8 cellular contexts compared by ENCODE assay signal in the genomic region with DNA sequence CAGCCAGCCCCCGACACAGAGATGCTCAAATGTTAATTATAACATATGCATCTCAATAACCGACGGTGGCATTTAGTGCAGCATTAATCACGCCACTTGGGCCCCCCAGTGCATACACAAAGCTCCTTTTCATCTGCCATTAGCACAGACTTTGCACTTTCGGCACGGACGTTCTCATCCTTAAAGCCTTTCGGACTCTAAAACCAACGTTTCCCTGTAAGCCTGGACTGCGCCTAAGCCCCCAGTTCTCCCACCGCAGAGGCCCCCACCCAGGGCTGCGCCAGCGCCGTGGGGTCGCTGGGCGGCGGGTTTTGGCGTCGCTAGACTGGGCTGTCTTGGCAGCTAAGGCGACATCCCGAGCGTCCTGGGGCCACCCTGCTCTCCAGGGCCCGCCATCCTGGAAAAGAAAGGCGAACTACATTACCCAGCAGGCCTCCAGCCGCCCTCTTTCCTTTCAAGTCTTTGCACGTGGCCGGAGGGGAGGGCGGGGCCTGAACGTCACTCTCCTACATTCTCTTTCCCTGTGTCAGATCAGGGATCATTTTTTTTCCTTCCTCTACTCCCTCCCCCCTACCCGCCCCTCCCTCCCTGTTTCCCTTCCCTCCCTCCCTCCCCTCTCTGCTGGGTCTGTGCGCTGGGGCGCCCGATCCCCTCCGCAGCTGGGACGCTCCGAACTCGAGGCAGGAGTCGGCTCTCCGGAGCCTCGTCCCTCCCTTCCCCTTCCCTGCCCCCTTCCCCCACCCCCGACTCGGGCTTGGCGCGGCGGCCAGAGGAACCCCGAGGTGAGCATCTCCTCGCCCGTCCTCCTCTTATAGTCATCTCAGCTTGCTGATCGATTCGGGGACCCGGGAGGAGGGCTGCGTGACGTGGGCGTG. TPM values are rescaled to one million over a fixed set of nuclear protein-coding genes. Genes with fewer than 3 reads are reported as not detected.
DNase-seq lines count a peak whose midpoint lies in the region; ATAC-seq and TF ChIP-seq lines count a peak whose summit lies in the region.

Gene CTIF, plus strand, starts transcription at position 501 of the 875 bp plus-strand sequence. CDS start 80,535 bp downstream, outside the sequence.

- no peak for TF ChIP-seq CTCF in CD4-positive, alpha-beta T cell (IDR thresholded peaks at IDR 0.05)
- no peak for TF ChIP-seq CTCF in lower lobe of right lung (IDR thresholded peaks at IDR 0.05)

- H3K36me3 Mint-ChIP-seq in CD4-positive, alpha-beta T cell (ENCODE audit: low read depth) = no peaks in the 10 kb centered on the region
- H3K36me3 Mint-ChIP-seq in activated CD4-positive, alpha-beta memory T cell treated with anti-CD3 and anti-CD28 coated beads, Interleukin-2, amount 10 ng/mL, durations not matched to agents 7 days and 5 days (ENCODE audit: low read depth) = no peaks in the 10 kb centered on the region

- peak within 1 kb of the TSS; percentile 89 for H3K4me3 ChIP-seq in effector memory CD4-positive, alpha-beta T cell (ENCODE audit: insufficient read depth, low read depth, low read length, poor library complexity, severe bottlenecking)
- H3K4me3 ChIP-seq in lower lobe of right lung = peak within 1 kb of the TSS; percentile 80

- ATAC-seq in CD4-positive, alpha-beta T cell (ENCODE audit: poor library complexity) = peak; percentile 61
- ATAC-seq in GM19438 (IDR thresholded peaks at IDR 0.05; ENCODE audit: low read depth, unreplicated experiment) = peak; percentile 75
- peak; percentile 72 for ATAC-seq in HG03558 (IDR thresholded peaks at IDR 0.05; ENCODE audit: extremely low read depth, unreplicated experiment)
- peak; percentile 90 to 93 for ATAC-seq in lower lobe of right lung

- peaks cover 29% of the 10 kb centered on the region for H3K27me3 Mint-ChIP-seq in CD4-positive, alpha-beta T cell
- peaks cover 20% of the 10 kb centered on the region for H3K27me3 Mint-ChIP-seq in activated CD4-positive, alpha-beta memory T cell treated with anti-CD3 and anti-CD28 coated beads, Interleukin-2, amount 10 ng/mL, durations not matched to agents 7 days and 5 days

- no peaks in the 10 kb centered on the region for H3K36me3 ChIP-seq in effector memory CD4-positive, alpha-beta T cell (ENCODE audit: control insufficient read depth, insufficient read depth, low read length)
- no peaks in the 10 kb centered on the region for H3K36me3 ChIP-seq in lower lobe of right lung

- DNase-seq in CD4-positive, alpha-beta T cell = peak; percentile 23 to 58 (median 42)
- DNase-seq in NCI-H748 treated with DMSO at 0.1 percent for 48 hours (lab: John Stamatoyannopoulos, UW) = peak; percentile 96
- DNase-seq in activated CD4-positive, alpha-beta memory T cell treated with anti-CD3 and anti-CD28 coated beads, Interleukin-2, amount 10 ng/mL, durations not matched to agents 7 days and 5 days = peak; percentile 74
- DNase-seq in effector memory CD4-positive, alpha-beta T cell = peak; percentile 23 to 52 (median 51)
- DNase-seq in lower lobe of right lung = peak; percentile 97
- peak; percentile 50 to 71 for DNase-seq in stimulated activated CD4-positive, alpha-beta T cell treated with anti-CD3 and anti-CD28 coated beads, Interleukin-4, amount 100 ng/mL, for 48 hours (ENCODE audit: low read depth in 2 of 2)

- H3K27ac Mint-ChIP-seq in CD4-positive, alpha-beta T cell = no peak within 1 kb of the TSS
- no peak within 1 kb of the TSS for H3K27ac Mint-ChIP-seq in activated CD4-positive, alpha-beta memory T cell treated with anti-CD3 and anti-CD28 coated beads, Interleukin-2, amount 10 ng/mL, durations not matched to agents 7 days and 5 days

- POLR2A ChIA-PET in CD4-positive, alpha-beta T cell (lab: Charles Lee) = no interaction called here
- POLR2A ChIA-PET in activated CD4-positive, alpha-beta memory T cell treated with anti-CD3 and anti-CD28 coated beads, Interleukin-2, amount 10 ng/mL, durations not matched to agents 7 days and 5 days (lab: Charles Lee) = no interaction called here

- H3K9me3 Mint-ChIP-seq in CD4-positive, alpha-beta T cell = no peaks in the 10 kb centered on the region
- no peaks in the 10 kb centered on the region for H3K9me3 Mint-ChIP-seq in activated CD4-positive, alpha-beta memory T cell treated with anti-CD3 and anti-CD28 coated beads, Interleukin-2, amount 10 ng/mL, durations not matched to agents 7 days and 5 days

- H3K27me3 ChIP-seq in CD4-positive, alpha-beta T cell (ENCODE audit: control insufficient read depth, insufficient read depth, low read length) = peaks cover 12% of the 10 kb centered on the region
- H3K27me3 ChIP-seq in effector memory CD4-positive, alpha-beta T cell (replicated peaks; ENCODE audit: control insufficient read depth, insufficient read depth, low read length, poor library complexity, severe bottlenecking) = no peaks in the 10 kb centered on the region
- H3K27me3 ChIP-seq in lower lobe of right lung (ENCODE audit: low read depth) = no peaks in the 10 kb centered on the region

- no peak within 1 kb of the TSS for H3K27ac ChIP-seq in CD4-positive, alpha-beta T cell (ENCODE audit: low read depth, low read length)
- no peak within 1 kb of the TSS for H3K27ac ChIP-seq in effector memory CD4-positive, alpha-beta T cell (ENCODE audit: insufficient read depth, low read length, poor library complexity, severe bottlenecking)
- H3K27ac ChIP-seq in lower lobe of right lung = peak within 1 kb of the TSS; percentile 89

- H3K4me1 Mint-ChIP-seq in CD4-positive, alpha-beta T cell (ENCODE audit: low read depth) = peaks cover 3% of the 10 kb centered on the region
- peaks cover 20% of the 10 kb centered on the region for H3K4me1 Mint-ChIP-seq in activated CD4-positive, alpha-beta memory T cell treated with anti-CD3 and anti-CD28 coated beads, Interleukin-2, amount 10 ng/mL, durations not matched to agents 7 days and 5 days

- intact Hi-C loops in CD4-positive, alpha-beta T cell (cut with DNase I, micrococcal nuclease) = loop anchor here in 1 of 2 experiments (5.0 to 10.0 kb wide), 2 partner anchors 946 to 1839 kb away; partner anchors contain the start of genes C18orf32 and SKA1
- intact Hi-C loops in lower lobe of right lung (cut with DNase I) = no loop called here

- CTCF ChIA-PET in CD4-positive, alpha-beta T cell (lab: Charles Lee) = no interaction called here
- CTCF ChIA-PET in activated CD4-positive, alpha-beta memory T cell treated with anti-CD3 and anti-CD28 coated beads, Interleukin-2, amount 10 ng/mL, durations not matched to agents 7 days and 5 days (lab: Charles Lee) = interaction anchor here (0.8 to 1.2 kb wide), 2 partner anchors 8 to 94 kb away, joined by 3 read pairs; no protein-coding TSS in a partner anchor

- no peaks in the 10 kb centered on the region for H3K9me3 ChIP-seq in CD4-positive, alpha-beta T cell (ENCODE audit: control insufficient read depth, low read length)
- H3K9me3 ChIP-seq in effector memory CD4-positive, alpha-beta T cell (ENCODE audit: control insufficient read depth, low read length) = no peaks in the 10 kb centered on the region
- no peaks in the 10 kb centered on the region for H3K9me3 ChIP-seq in lower lobe of right lung

- H3K4me3 Mint-ChIP-seq in CD4-positive, alpha-beta T cell = peak within 1 kb of the TSS; percentile 95
- peak within 1 kb of the TSS; percentile 87 for H3K4me3 Mint-ChIP-seq in activated CD4-positive, alpha-beta memory T cell treated with anti-CD3 and anti-CD28 coated beads, Interleukin-2, amount 10 ng/mL, durations not matched to agents 7 days and 5 days

- peaks cover 3% of the 10 kb centered on the region for H3K4me1 ChIP-seq in effector memory CD4-positive, alpha-beta T cell (ENCODE audit: control insufficient read depth, insufficient read depth, low read length, poor library complexity, severe bottlenecking)
- H3K4me1 ChIP-seq in lower lobe of right lung = peaks cover 14% of the 10 kb centered on the region

RNA-seq across cellular contexts. Expression of gene CTIF, which starts in this region (rescaled TPM):
- total RNA-seq in CD4-positive, alpha-beta T cell = 1 to 10 TPM; 1.1 to 2.9 TPM
- 1 to 10 TPM; 4.9 to 5.1 TPM for total RNA-seq in activated CD4-positive, alpha-beta memory T cell treated with anti-CD3 and anti-CD28 coated beads, Interleukin-2, amount 10 ng/mL, durations not matched to agents 7 days and 5 days
- total RNA-seq in lower lobe of right lung = 54.8 TPM

Comparison
In these comparisons a context has a peak if more than half of its experiments do, and no peak if none do; other contexts are left out.
1. DNase-seq: peak in every context shown above with its lines; median percentile 97 in lower lobe of right lung; 96 in NCI-H748 treated with DMSO at 0.1 percent for 48 hours; 74 in activated CD4-positive, alpha-beta memory T cell treated with anti-CD3 and anti-CD28 coated beads, Interleukin-2, amount 10 ng/mL, durations not matched to agents 7 days and 5 days; 60 in stimulated activated CD4-positive, alpha-beta T cell treated with anti-CD3 and anti-CD28 coated beads, Interleukin-4, amount 100 ng/mL, for 48 hours; 51 in effector memory CD4-positive, alpha-beta T cell; 42 in CD4-positive, alpha-beta T cell.